Comparison of ENCODE assay signal across 9 cellular contexts in the genomic region with DNA sequence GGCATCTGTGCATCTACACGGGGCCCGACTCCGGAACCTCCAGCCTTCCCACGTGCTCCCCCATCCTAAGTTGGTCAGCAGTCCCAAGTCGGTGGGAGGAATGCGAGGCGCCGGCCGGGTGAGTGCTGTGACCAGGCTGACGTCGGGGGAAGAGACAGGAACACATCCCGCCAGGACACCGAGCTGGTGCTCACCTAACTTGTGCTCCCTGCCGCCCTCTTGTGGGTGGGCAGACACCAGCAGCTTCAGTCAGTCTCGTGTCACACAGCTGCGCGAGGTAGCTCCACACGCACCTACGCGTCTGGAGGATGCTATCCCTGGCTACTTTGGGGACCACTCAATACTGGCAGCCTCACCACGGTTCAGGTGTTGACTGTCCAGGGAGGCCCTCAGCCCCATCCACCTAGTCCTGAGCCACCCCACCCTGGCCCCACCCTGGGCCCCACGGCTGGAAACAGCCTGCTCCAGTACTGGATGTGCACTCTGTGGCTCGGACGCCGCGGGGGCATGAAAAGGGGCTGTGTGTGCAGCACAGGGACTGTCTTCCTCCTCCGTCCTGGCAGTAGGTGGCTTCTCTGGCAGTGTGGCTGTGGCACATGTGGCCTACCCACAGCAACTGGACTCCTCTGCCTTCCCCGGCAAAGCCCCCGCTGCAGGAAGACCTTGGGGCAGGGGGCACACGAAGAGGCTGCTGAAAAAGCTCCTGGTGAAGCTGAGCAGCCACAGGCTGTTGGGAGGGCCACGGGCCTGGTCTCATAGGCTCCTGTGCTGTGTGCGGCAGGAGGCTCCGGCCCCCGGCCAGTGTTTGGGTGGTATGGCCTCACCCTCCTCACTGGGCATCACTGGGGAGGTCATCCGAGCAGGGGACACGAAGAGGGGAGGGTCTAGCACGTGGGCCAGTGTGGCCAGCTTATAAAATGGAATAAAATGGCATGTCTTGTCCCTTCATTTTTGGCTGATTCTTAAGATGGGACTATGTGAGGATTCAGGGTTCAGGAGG. TPM values are rescaled to one million over a fixed set of nuclear protein-coding genes. Genes with fewer than 3 reads are reported as not detected.
DNase-seq lines count a peak whose midpoint lies in the region; ATAC-seq and TF ChIP-seq lines count a peak whose summit lies in the region.
"Had no signal": no experiment of that assay in that cellular context is flagged by ENCODE, and none has a peak within 500 bp of the region (broad histone marks: within the 10 kb centered on the region; RNA-seq: fewer than 3 reads in every experiment).

No MANE protein-coding gene starts in this region.

- H3K27ac Mint-ChIP-seq in HFFc6: no peak overlapping the region
- no peak overlapping the region for H3K27ac Mint-ChIP-seq in T-helper 17 cell
- H3K27ac Mint-ChIP-seq: mesothelial cell of epicardium had no signal

- H3K4me1 Mint-ChIP-seq in HFFc6 (ENCODE audit: low read depth) (peaks cover 6% of the 10 kb centered on the region), T-helper 17 cell (peaks cover 7% of the 10 kb centered on the region)

- peak; percentile 11 to 42 for DNase-seq in AML-193 (lab: John Stamatoyannopoulos, UW)
- peak; percentile 20 for DNase-seq in HFFc6
- peak; percentile 56 to 68 (median 57) for DNase-seq in T-helper 17 cell
- DNase-seq in amniotic epithelial cell (ENCODE audit: low read depth): peak; percentile 22
- DNase-seq in iPS-NIHi11 (ENCODE audit: low spot score): peak; percentile 83
- DNase-seq in stimulated activated CD4-positive, alpha-beta T cell treated with anti-CD3 and anti-CD28 coated beads, TNF-alpha, amount 100 ng/mL, for 24 hours (ENCODE audit: low read depth in 3 of 3): peak; percentile 58 to 69 (median 60)

- H3K27me3 Mint-ChIP-seq in HFFc6 (ENCODE audit: insufficient read depth) (no peaks in the 10 kb centered on the region; the same call in 1 of the 2 replicates), T-helper 17 cell (no peaks in the 10 kb centered on the region)

- no peak overlapping the region for H3K4me3 Mint-ChIP-seq in HFFc6
- no peak overlapping the region for H3K4me3 Mint-ChIP-seq in T-helper 17 cell
- H3K4me3 Mint-ChIP-seq: mesothelial cell of epicardium had no signal

- no peaks in the 10 kb centered on the region for H3K9me3 Mint-ChIP-seq in HFFc6
- H3K9me3 Mint-ChIP-seq: mesothelial cell of epicardium had no signal

- ATAC-seq in T-helper 17 cell: peak; percentile 32
- ATAC-seq in GM19328 (IDR thresholded peaks at IDR 0.05; ENCODE audit: unreplicated experiment): no peak
- no peak for ATAC-seq in HG02981 (IDR thresholded peaks at IDR 0.05; ENCODE audit: unreplicated experiment)

- no peaks in the 10 kb centered on the region for H3K9me3 ChIP-seq in T-helper 17 cell (ENCODE audit: control insufficient read depth, low read length, poor library complexity, severe bottlenecking)

- no peaks in the 10 kb centered on the region for H3K36me3 Mint-ChIP-seq in HFFc6 (ENCODE audit: low read depth)
- no peaks in the 10 kb centered on the region for H3K36me3 Mint-ChIP-seq in T-helper 17 cell (ENCODE audit: low read depth)
- H3K36me3 Mint-ChIP-seq: mesothelial cell of epicardium had no signal

- TF ChIP-seq CTCF in HFFc6 (IDR thresholded peaks at IDR 0.05): peak; percentile 77

RNA-seq across cellular contexts. Expression of gene BID, which starts 11.2 kb away (rescaled TPM):
- total RNA-seq in HFFc6 (2021; fragmentation: NEBNext Ultra II Directional; extraction: Animal tissue kit (Norgen Biotek cat#: 25700)): 10 to 100 TPM; 48.7 to 61.0 (median 50.6) TPM
- 10 to 100 TPM; 18.3 to 24.2 TPM for total RNA-seq in T-helper 17 cell

Comparison
In these comparisons a context has a peak if more than half of its experiments do, and no peak if none do; other contexts are left out.
1. DNase-seq: peak in every context shown above with its lines; median percentile 83 in iPS-NIHi11; 60 in stimulated activated CD4-positive, alpha-beta T cell treated with anti-CD3 and anti-CD28 coated beads, TNF-alpha, amount 100 ng/mL, for 24 hours; 57 in T-helper 17 cell; 26 in AML-193; 22 in amniotic epithelial cell; 20 in HFFc6.